ENCODE assay signal across 20 cellular contexts in genomic region chr19:44588753-44589112, GRCh38. TPM values are rescaled to one million over a fixed set of nuclear protein-coding genes. Genes with fewer than 3 reads are reported as not detected.
DNase-seq lines count a peak whose midpoint lies in the region; ATAC-seq, FAIRE-seq and TF ChIP-seq lines count a peak whose summit lies in the region.
"Had no signal": no experiment of that assay in that cellular context is flagged by ENCODE, and none has a peak within 500 bp of the region (broad histone marks: within the 10 kb centered on the region; RNA-seq: fewer than 3 reads in every experiment).

No MANE protein-coding gene starts in this region.

- no peak for TF ChIP-seq POLR2A in A549 (IDR thresholded peaks at IDR 0.05; ENCODE audit: low read length)

- peak; percentile 5 to 7; a peak in 1 of 5 replicates for TF ChIP-seq EP300 in A549 (IDR thresholded peaks at IDR 0.05)

- 0 out of 3 replicates have a peak overlapping the region, but pooled peaks have one; percentile 13 for H3K4me3 ChIP-seq in A549
- H3K4me3 ChIP-seq: gastroesophageal sphincter, mucosa of descending colon, upper lobe of left lung had no signal

- FAIRE-seq in A549 (lab: Jason Lieb, UNC), result no peak
- FAIRE-seq: bronchial epithelial cell, GM12892 had no signal

- TF ChIP-seq RAD21 in A549 (conservative IDR thresholded peaks at IDR 0.05 in 1 of 2, IDR thresholded peaks at IDR 0.05 in 1 of 2), result no peak

- peak in 1 of 2 experiments; percentile 49 for DNase-seq in A549 (ENCODE audit: low read depth in 1 of 2, low spot score in 1 of 2)
- DNase-seq in ELR (ENCODE audit: low read depth), result peak; percentile 49
- peak; percentile 89 for DNase-seq in SW480 (ENCODE audit: low spot score)
- peak; percentile 85 for DNase-seq in kidney tubule cell (ENCODE audit: low spot score)
- DNase-seq in NCI-H187 treated with DMSO at 0.1 percent for 48 hours (lab: John Stamatoyannopoulos, UW), result no peak
- no peak for DNase-seq in SKM-1 (lab: John Stamatoyannopoulos, UW; ENCODE audit: unreplicated experiment)
- DNase-seq: activated CD4-positive, alpha-beta T cell treated with anti-CD3 and anti-CD28 coated beads, Interleukin-2, amount 10 ng/mL, durations not matched to agents 24 days and 14 days; activated effector memory CD4-positive, alpha-beta T cell treated with Interleukin-2 at 50 U/mL for 16 hours; C1 segment of cervical spinal cord; effector memory CD4-positive, alpha-beta T cell; immature natural killer cell; mucosa of descending colon; stimulated activated CD4-positive, alpha-beta T cell treated with anti-CD3 and anti-CD28 coated beads, Interleukin-1b, Interleukin-23, amount 100 ng/mL, for 48 hours; upper lobe of left lung had no signal

- WGBS in A549 (ENCODE audit: missing lambda C conversion rate), result 8% methylated on average over 3 of the region's 3 CpGs

- peaks cover 81% of the 10 kb centered on the region for H3K4me1 ChIP-seq in A549
- H3K4me1 ChIP-seq: gastroesophageal sphincter had no signal

- ATAC-seq in A549, result peak; percentile 48 to 57
- ATAC-seq in HG03432 (IDR thresholded peaks at IDR 0.05; ENCODE audit: unreplicated experiment), result no peak
- ATAC-seq in HG03378 (IDR thresholded peaks at IDR 0.05; ENCODE audit: unreplicated experiment), result no peak
- ATAC-seq: gastroesophageal sphincter had no signal

- POLR2A ChIA-PET in A549 (lab: Yijun Ruan, JAX), result interaction anchor here (0.5 to 1.8 kb wide), 9 partner anchors 38 to 450 kb away, joined by 3 to 21 read pairs (median 4); partner anchors contain the start of genes CLASRP, NECTIN2, PVR and ZNF180

- TF ChIP-seq CTCF in A549 (IDR thresholded peaks at IDR 0.05), result no peak

- no peaks in the 10 kb centered on the region for H3K9me3 ChIP-seq in A549
- H3K9me3 ChIP-seq: gastroesophageal sphincter, mucosa of descending colon, upper lobe of left lung had no signal

- H3K4me2 ChIP-seq in A549, result peak overlapping the region; percentile 80

- CTCF ChIA-PET in A549 (lab: Yijun Ruan, JAX), result interaction anchor here (0.5 to 9.1 kb wide), 35 partner anchors 11 to 461 kb away, joined by 3 to 107 read pairs (median 5); partner anchors contain the start of genes BCAM, NECTIN2 and PVR

- H3K27ac ChIP-seq in A549, result peak overlapping the region; percentile 90 to 94
- H3K27ac ChIP-seq: gastroesophageal sphincter, upper lobe of left lung had no signal

TF ChIP-seq in A549, 52 proteins besides CTCF, POLR2A, EP300 and RAD21:
- TF ChIP-seq JUN (IDR thresholded peaks at IDR 0.05), result 0 out of 5 replicates have a peak, but pooled peaks of 1 of the 2 experiments have one; percentile 3
- TF ChIP-seq JUNB (IDR thresholded peaks at IDR 0.05), result 0 out of 2 replicates have a peak, but pooled peaks have one; percentile 49
- TF ChIP-seq MAX (IDR thresholded peaks at IDR 0.05), result peak; percentile 34; the same call in 1 of the 2 replicates
- peak; percentile 75; the same call in 1 of the 2 replicates for TF ChIP-seq GATA3 (IDR thresholded peaks at IDR 0.05; ENCODE audit: borderline replicate concordance)
- no peak for TF ChIP-seq ZSCAN20 (CRISPR knock-in tag; IDR thresholded peaks at IDR 0.05)
- TF ChIP-seq HOXA7 (CRISPR knock-in tag; IDR thresholded peaks at IDR 0.05), result no peak
- no peak for TF ChIP-seq SMC3 (IDR thresholded peaks at IDR 0.05)
- no peak for TF ChIP-seq ATOH8 (CRISPR knock-in tag; IDR thresholded peaks at IDR 0.05; ENCODE audit: low read depth)

RNA-seq across cellular contexts. Expression of gene IGSF23, which starts 24.6 kb away (rescaled TPM):
- polyA plus RNA-seq in A549 (2011; rRNA removed) (0.14 and 0.29 TPM in 2 replicates), A549 (2017; fragmentation: RNase III; extraction: RNeasy Plus Mini Kit Qiagen cat#74134 plus additional on column Dnase treatment) (0.35 to 0.45 TPM (median 0.42 TPM) in 3 replicates)
- 0.29 TPM in 2 replicates for polyA plus RNA-seq in A549 (2012; cell fraction: cytosol; rRNA removed)
- polyA plus RNA-seq in A549 (2012; cell fraction: nucleus; rRNA removed), result 0.18 and 0.20 TPM in 2 replicates
- polyA minus RNA-seq in A549 (2011; rRNA and poly(A)+ RNA removed), result not detected in 2 replicates
- polyA plus RNA-seq: IgD-negative memory B cell, immature natural killer cell had no signal

RNA-seq across cellular contexts. Expression of gene PVR, which starts 55.0 kb away (rescaled TPM):
- polyA plus RNA-seq in A549 (2011; rRNA removed), result 108 and 110 TPM in 2 replicates
- polyA plus RNA-seq in A549 (2012; cell fraction: cytosol; rRNA removed), result 103 and 142 TPM in 2 replicates
- 163 and 226 TPM in 2 replicates for polyA plus RNA-seq in A549 (2012; cell fraction: nucleus; rRNA removed)
- 86.2 to 98.1 TPM (median 90.3 TPM) in 3 replicates for polyA plus RNA-seq in A549 (2017; fragmentation: RNase III; extraction: RNeasy Plus Mini Kit Qiagen cat#74134 plus additional on column Dnase treatment)
- 145 and 164 TPM in 2 replicates for polyA minus RNA-seq in A549 (2011; rRNA and poly(A)+ RNA removed)
- polyA plus RNA-seq: IgD-negative memory B cell had no signal

RNA-seq across cellular contexts. Expression of gene CEACAM20, which starts 59.3 kb away (rescaled TPM):
- polyA plus RNA-seq in A549 (2011; rRNA removed) (0.07 and 0.08 TPM in 2 replicates), A549 (2017; fragmentation: RNase III; extraction: RNeasy Plus Mini Kit Qiagen cat#74134 plus additional on column Dnase treatment) (0.05 TPM in 1 of 3 replicates, not detected in the others)
- polyA plus RNA-seq in A549 (2012; cell fraction: cytosol; rRNA removed), result 0.04 and 0.06 TPM in 2 replicates
- 0.19 and 0.32 TPM in 2 replicates for polyA plus RNA-seq in A549 (2012; cell fraction: nucleus; rRNA removed)
- polyA minus RNA-seq in A549 (2011; rRNA and poly(A)+ RNA removed), result not detected in 2 replicates
- polyA plus RNA-seq: IgD-negative memory B cell, immature natural killer cell had no signal

Comparison
In these comparisons a context has a peak if more than half of its experiments do, and no peak if none do; other contexts are left out.
1. ATAC-seq: peak in A549 (2 of 2); none in HG03432 (single experiment) and HG03378 (single experiment).
2. DNase-seq: peak in ELR (single experiment), SW480 (single experiment) and kidney tubule cell (single experiment); none in NCI-H187 treated with DMSO at 0.1 percent for 48 hours (single experiment) and SKM-1 (single experiment).